ENCODE assay signal across 22 cellular contexts in the genomic region with DNA sequence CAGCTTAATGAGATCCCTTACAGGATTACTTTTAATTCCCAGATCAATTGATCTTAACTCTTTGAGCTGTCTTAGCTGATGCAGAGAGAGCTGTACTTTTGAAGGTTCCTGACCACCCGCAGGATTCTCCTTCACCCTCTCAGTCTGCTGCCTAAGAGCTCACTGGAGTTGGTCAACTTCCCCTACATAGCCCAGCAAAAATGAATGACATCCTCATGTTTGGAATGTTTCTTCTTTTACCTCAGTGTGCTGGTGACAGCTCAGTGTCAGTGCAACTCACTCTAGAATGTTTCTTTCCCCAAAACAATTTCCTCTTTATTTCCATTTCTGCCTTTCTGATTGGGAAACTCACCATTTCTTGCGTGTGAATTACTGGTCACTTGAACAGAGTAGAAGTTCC. TPM values are rescaled to one million over a fixed set of nuclear protein-coding genes. Genes with fewer than 3 reads are reported as not detected.
DNase-seq lines count a peak whose midpoint lies in the region; ATAC-seq, FAIRE-seq and TF ChIP-seq lines count a peak whose summit lies in the region.
"Had no signal": no experiment of that assay in that cellular context is flagged by ENCODE, and none has a peak within 500 bp of the region (broad histone marks: within the 10 kb centered on the region; RNA-seq: fewer than 3 reads in every experiment).

No MANE protein-coding gene starts in this region.

- peak; percentile 8 to 17 for DNase-seq in AML-193 (lab: John Stamatoyannopoulos, UW)
- peak; percentile 38 for DNase-seq in HT1080 (ENCODE audit: low read depth)
- no peak for DNase-seq in astrocyte (ENCODE audit: low read depth)
- no peak for DNase-seq in keratinocyte (ENCODE audit: low read depth, low spot score)
- no peak for DNase-seq in activated CD4-positive, CD25-positive, alpha-beta regulatory T cell (lab: John Stamatoyannopoulos, UW)
- no peak for DNase-seq in substantia nigra (lab: John Stamatoyannopoulos, UW)
- DNase-seq in NCI-H526 treated with DMSO at 0.1 percent for 48 hours (lab: John Stamatoyannopoulos, UW) = no peak
- DNase-seq: CD4-positive, alpha-beta memory T cell; NCI-H1048; NCI-H1436; NCI-H1930; NCI-H226; NCI-H69 had no signal

- no peak for TF ChIP-seq POLR2A in gastroesophageal sphincter (IDR thresholded peaks at IDR 0.05)

- no peaks in the 10 kb centered on the region for H3K9me3 Mint-ChIP-seq in astrocyte (ENCODE audit: unreplicated experiment)

- no peaks in the 10 kb centered on the region for H3K36me3 ChIP-seq in astrocyte (ENCODE audit: insufficient read depth, low read length)
- no peaks in the 10 kb centered on the region for H3K36me3 ChIP-seq in keratinocyte (ENCODE audit: control insufficient read depth in 2 of 2, extremely low read depth in 1 of 2, insufficient read depth in 2 of 2, low read length in 2 of 2)
- no peaks in the 10 kb centered on the region for H3K36me3 ChIP-seq in gastroesophageal sphincter
- H3K36me3 ChIP-seq: BLaER1 had no signal

- peaks cover 5% of the 10 kb centered on the region for H3K27me3 Mint-ChIP-seq in astrocyte (ENCODE audit: low read depth, unreplicated experiment)

- ATAC-seq in gastroesophageal sphincter = no peak
- ATAC-seq: Right ventricle myocardium inferior had no signal

- H3K4me1 ChIP-seq in astrocyte (ENCODE audit: insufficient read depth, low read length) (no peaks in the 10 kb centered on the region), keratinocyte (ENCODE audit: control insufficient read depth, extremely low read depth, insufficient read depth, low read length) (no peaks in the 10 kb centered on the region), gastroesophageal sphincter (no peaks in the 10 kb centered on the region)
- H3K4me1 ChIP-seq: BLaER1 had no signal

- no peak for TF ChIP-seq CTCF in astrocyte (IDR thresholded peaks at IDR 0.05; ENCODE audit: insufficient read depth, low read depth, low read length)
- no peak for TF ChIP-seq CTCF in keratinocyte (optimal IDR thresholded peaks at IDR 0.05 in 1 of 3, IDR thresholded peaks at IDR 0.05 in 1 of 3, conservative IDR thresholded peaks at IDR 0.05 in 1 of 3; ENCODE audit: extremely low read depth in 1 of 3, insufficient read depth in 2 of 3, low read length in 3 of 3)
- TF ChIP-seq CTCF in gastroesophageal sphincter (IDR thresholded peaks at IDR 0.05) = no peak

- no peak for TF ChIP-seq EP300 in gastroesophageal sphincter (IDR thresholded peaks at IDR 0.05)

- H4K20me1 ChIP-seq in astrocyte (ENCODE audit: insufficient read depth, low read length) = no peaks in the 10 kb centered on the region
- H4K20me1 ChIP-seq in keratinocyte (ENCODE audit: control insufficient read depth, extremely low read depth, insufficient read depth, low read length) = no peaks in the 10 kb centered on the region
- H4K20me1 ChIP-seq: BLaER1 had no signal

- no peaks in the 10 kb centered on the region for H3K27me3 ChIP-seq in astrocyte (ENCODE audit: insufficient read depth, low read length)
- H3K27me3 ChIP-seq in keratinocyte (ENCODE audit: control insufficient read depth, extremely low read depth, insufficient read depth, low read length) = peaks cover 14% of the 10 kb centered on the region
- no peaks in the 10 kb centered on the region for H3K27me3 ChIP-seq in gastroesophageal sphincter
- H3K27me3 ChIP-seq: BLaER1 had no signal

- no peak overlapping the region for H3K9ac ChIP-seq in astrocyte (ENCODE audit: low read length)
- no peak overlapping the region for H3K9ac ChIP-seq in keratinocyte (ENCODE audit: control insufficient read depth, extremely low read depth, insufficient read depth, low read length)
- H3K9ac ChIP-seq: BLaER1, KMS-11 had no signal

- H3K79me2 ChIP-seq in astrocyte (ENCODE audit: insufficient read depth, low read length) (no peaks in the 10 kb centered on the region), keratinocyte (ENCODE audit: control insufficient read depth, insufficient read depth, low read length) (no peaks in the 10 kb centered on the region)

- H3K36me3 Mint-ChIP-seq in astrocyte (ENCODE audit: low read depth, unreplicated experiment) = no peaks in the 10 kb centered on the region
- H3K36me3 Mint-ChIP-seq: CD4-positive, alpha-beta memory T cell had no signal

- no peak overlapping the region for H3K4me2 ChIP-seq in astrocyte (ENCODE audit: low read length)
- no peak overlapping the region for H3K4me2 ChIP-seq in keratinocyte (ENCODE audit: control insufficient read depth, extremely low read depth, insufficient read depth, low read depth, low read length)
- H3K4me2 ChIP-seq: BLaER1, KMS-11 had no signal

- no peaks in the 10 kb centered on the region for H3K9me1 ChIP-seq in keratinocyte (ENCODE audit: control insufficient read depth, extremely low read depth, insufficient read depth, low read length)

- H3K4me1 Mint-ChIP-seq in astrocyte (ENCODE audit: low read depth, unreplicated experiment) = peaks cover 16% of the 10 kb centered on the region

- peak overlapping the region; percentile 15 for H3K27ac Mint-ChIP-seq in astrocyte (ENCODE audit: unreplicated experiment)
- H3K27ac Mint-ChIP-seq: CD4-positive, alpha-beta memory T cell had no signal

- H3K27ac ChIP-seq in astrocyte (ENCODE audit: low read depth, low read length) = no peak overlapping the region
- H3K27ac ChIP-seq in keratinocyte (ENCODE audit: control insufficient read depth, insufficient read depth, low read length) = no peak overlapping the region
- no peak overlapping the region for H3K27ac ChIP-seq in substantia nigra (ENCODE audit: low read depth, low read length, poor library complexity, severe bottlenecking)
- no peak overlapping the region for H3K27ac ChIP-seq in gastroesophageal sphincter
- H3K27ac ChIP-seq: BLaER1, KMS-11 had no signal

- H3K4me3 ChIP-seq in astrocyte (ENCODE audit: insufficient read depth, low read depth, low read length) = no peak overlapping the region
- no peak overlapping the region for H3K4me3 ChIP-seq in keratinocyte (ENCODE audit: control insufficient read depth in 2 of 3, extremely low read depth in 1 of 3, insufficient read depth in 2 of 3, low read depth in 1 of 3, low read length in 3 of 3)
- no peak overlapping the region for H3K4me3 ChIP-seq in gastroesophageal sphincter
- H3K4me3 ChIP-seq: BLaER1 had no signal

- H3K9me3 ChIP-seq in astrocyte (ENCODE audit: insufficient read depth, low read depth, low read length) (no peaks in the 10 kb centered on the region), keratinocyte (ENCODE audit: control insufficient read depth, low read depth, low read length) (no peaks in the 10 kb centered on the region), gastroesophageal sphincter (peaks cover 0 to 7% (median 0%) of the 10 kb centered on the region in 3 donors)

- FAIRE-seq in astrocyte (lab: Jason Lieb, UNC) (no peak), keratinocyte (lab: Jason Lieb, UNC) (peak; percentile 41)
- FAIRE-seq: A204.1, GM12891, GM18507, H1, RCC 7860 had no signal

- H2AFZ ChIP-seq in astrocyte (ENCODE audit: low read depth, low read length) = no peak overlapping the region
- H2AFZ ChIP-seq in keratinocyte (ENCODE audit: control insufficient read depth, low read length) = no peak overlapping the region

- H3K4me3 Mint-ChIP-seq in astrocyte (ENCODE audit: unreplicated experiment) = no peak overlapping the region
- H3K4me3 Mint-ChIP-seq: CD4-positive, alpha-beta memory T cell had no signal

- dilution Hi-C loops in keratinocyte (cut with MboI; ENCODE audit: extremely low pct_ligation_motif_present, low sequenced_read_pairs) = no loop called here

- WGBS in gastroesophageal sphincter (ENCODE audit: low coverage in 1 of 2), 2 donors = 68 to 76% methylated on average over 2 of the region's 2 CpGs

RNA-seq across cellular contexts. Expression of a gene that starts 48.7 kb away (rescaled TPM):
- 0.37 and 0.43 TPM in 2 replicates for total RNA-seq in HT1080 (2014; rRNA removed; shearing (Covaris generic))
- 0.17 and 0.50 TPM in 2 replicates for polyA plus RNA-seq in HT1080 (2015; cell fraction: cytosol; rRNA removed)
- polyA plus RNA-seq in HT1080 (2015; cell fraction: nucleus; rRNA removed) = 1.4 and 4.2 TPM in 2 replicates
- total RNA-seq in astrocyte = 3.1 and 3.9 TPM in 2 replicates
- polyA plus RNA-seq in keratinocyte = 0.42 to 1.2 TPM (median 0.86 TPM) in 3 replicates
- polyA plus RNA-seq in keratinocyte (2011; ENCODE audit: low read depth) = 17.7 TPM
- 0.34 and 0.39 TPM in 2 replicates for polyA plus RNA-seq in keratinocyte (2011; cell fraction: cytosol; rRNA removed)
- polyA plus RNA-seq in keratinocyte (2011; cell fraction: nucleus; rRNA removed) = 2.3 and 5.0 TPM in 2 replicates
- 0.42 and 8.3 TPM in 2 replicates for polyA plus RNA-seq in keratinocyte (2012; ENCODE audit: low replicate concordance)
- polyA minus RNA-seq in keratinocyte = 0.40 to 1.7 TPM in 2 of 3 replicates, not detected in the other
- polyA minus RNA-seq in keratinocyte (2011; cell fraction: cytosol; rRNA and poly(A)+ RNA removed) = not detected
- 1.9 and 4.5 TPM in 2 replicates for polyA minus RNA-seq in keratinocyte (2011; cell fraction: nucleus; rRNA and poly(A)+ RNA removed)
- 1 to 10 TPM; 1.3 to 9.5 (median 4.3) TPM for total RNA-seq in gastroesophageal sphincter

Comparison
In these comparisons a context has a peak if more than half of its experiments do, and no peak if none do; other contexts are left out.
1. DNase-seq: peak in AML-193 (2 of 2) and HT1080 (single experiment); none in astrocyte (single experiment), keratinocyte (single experiment), activated CD4-positive, CD25-positive, alpha-beta regulatory T cell (0 of 4), substantia nigra (0 of 49) and NCI-H526 treated with DMSO at 0.1 percent for 48 hours (single experiment).